In the genomic region with DNA sequence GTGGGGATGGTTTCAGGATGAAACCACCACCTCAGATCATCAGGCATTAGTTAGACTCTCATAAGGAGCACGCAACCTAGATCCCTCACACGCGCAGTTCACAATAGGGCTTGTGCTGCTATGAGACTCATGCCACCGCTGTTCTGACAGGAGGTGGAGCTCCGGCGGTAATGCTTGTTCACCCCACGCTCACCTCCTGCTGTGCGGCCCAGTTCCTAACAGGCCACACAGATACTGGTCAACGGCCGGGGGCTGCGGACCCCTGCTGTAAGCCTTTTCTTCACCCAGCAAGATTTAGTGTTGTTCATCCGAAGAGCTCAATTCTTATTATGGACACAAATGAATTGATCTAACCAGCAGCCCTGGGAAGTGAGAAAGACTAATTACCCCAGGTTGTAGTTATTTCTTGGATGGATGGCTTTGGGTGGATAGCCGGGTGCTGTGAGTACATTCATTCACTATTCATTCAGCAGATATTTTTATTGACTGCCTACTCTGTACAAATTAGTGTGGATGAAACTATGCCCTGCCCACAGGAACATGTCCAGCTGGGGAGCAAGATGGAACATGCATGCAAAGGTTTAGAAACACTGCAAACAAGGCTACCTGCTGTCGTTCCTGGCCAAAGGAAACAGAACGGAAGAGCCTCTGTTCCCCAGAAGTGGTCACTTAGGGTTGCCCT, we compare ENCODE assay signal across 21 cellular contexts. TPM values are rescaled to one million over a fixed set of nuclear protein-coding genes. Genes with fewer than 3 reads are reported as not detected.
DNase-seq lines count a peak whose midpoint lies in the region; ATAC-seq, FAIRE-seq and TF ChIP-seq lines count a peak whose summit lies in the region.
"Had no signal": no experiment of that assay in that cellular context is flagged by ENCODE, and none has a peak within 500 bp of the region (broad histone marks: within the 10 kb centered on the region; RNA-seq: fewer than 3 reads in every experiment).

No MANE protein-coding gene starts in this region.

- BruUV-seq in K562 (replicated peaks; lab: Mats Ljungman, UMichigan) = no TSS peak

- TF ChIP-seq RAD21 in K562 (CRISPR knock-in tag; conservative IDR thresholded peaks at IDR 0.05 in 1 of 2, IDR thresholded peaks at IDR 0.05 in 1 of 2) = 0 out of 4 replicates have a peak, but pooled peaks of 1 of the 2 experiments have one; percentile 25

- H3K4me2 ChIP-seq in K562 (ENCODE audit: insufficient read depth, low read length) = no peak overlapping the region

- H3K4me1 ChIP-seq in K562 (replicated peaks in 1 of 2; ENCODE audit: control insufficient read depth in 2 of 2, insufficient read depth in 2 of 2, low read length in 2 of 2) = peaks cover 0 to 5% of the 10 kb centered on the region in 2 experiments; a peak in 2 of 5 replicates
- H3K4me1 ChIP-seq: left ventricle myocardium inferior had no signal

- no peaks in the 10 kb centered on the region for H3K36me3 ChIP-seq in K562 (ENCODE audit: control insufficient read depth, insufficient read depth, low read length)
- H3K36me3 ChIP-seq: left ventricle myocardium inferior had no signal

- H2AFZ ChIP-seq in K562 (ENCODE audit: low read depth, low read length) = no peak overlapping the region

- peak; percentile 52 for ATAC-seq in left ventricle myocardium superior
- peak; percentile 83 for ATAC-seq in K562
- ATAC-seq in HG03469 (IDR thresholded peaks at IDR 0.05; ENCODE audit: unreplicated experiment) = no peak
- ATAC-seq: Right ventricle myocardium inferior had no signal

- TF ChIP-seq POLR2A in K562 (conservative IDR thresholded peaks at IDR 0.05) = no peak

- H4K20me1 ChIP-seq in K562 (replicated peaks; ENCODE audit: control insufficient read depth, insufficient read depth, low read length) = no peaks in the 10 kb centered on the region

- DNase-seq in left ventricle myocardium superior = no peak
- no peak for DNase-seq in cardiac septum (ENCODE audit: low spot score)
- DNase-seq in K562 (ENCODE audit: extremely low read depth in 1 of 4, low spot score in 3 of 4) = peak in 1 of 4 experiments; percentile 53
- DNase-seq in mesenteric fat pad (ENCODE audit: low spot score) = peak; percentile 60
- no peak for DNase-seq in DMS53 treated with DMSO at 0.1 percent for 48 hours (lab: John Stamatoyannopoulos, UW; ENCODE audit: unreplicated experiment)
- DNase-seq in ureter (ENCODE audit: low spot score) = no peak
- no peak for DNase-seq in RCC 7860 (ENCODE audit: low spot score)
- DNase-seq: 8988T; activated B cell treated with CpG ODN at 0.5 μM for 24 hours; activated naive CD8-positive, alpha-beta T cell treated with anti-CD3 and anti-CD28 coated beads for 36 hours; left ventricle myocardium inferior; NCI-H187; NCI-H446 treated with DMSO at 0.1 percent for 48 hours; small intestine; stimulated activated CD4-positive, alpha-beta T cell treated with anti-CD3 and anti-CD28 coated beads, Interleukin-4, amount 100 ng/mL, for 4 hours; T-helper 1 cell had no signal

- FAIRE-seq in K562 (lab: Jason Lieb, UNC) (peak; percentile 90), RCC 7860 (lab: Jason Lieb, UNC) (no peak)
- FAIRE-seq: small intestine had no signal

- TF ChIP-seq EP300 in K562 (IDR thresholded peaks at IDR 0.05; ENCODE audit: low read length) = no peak

- no peaks in the 10 kb centered on the region for H3K9me1 ChIP-seq in K562 (ENCODE audit: control insufficient read depth, insufficient read depth, low read length)

- 0 out of 6 replicates have a peak, but pooled peaks of 1 of the 3 experiments have one; percentile 17 for TF ChIP-seq CTCF in K562 (IDR thresholded peaks at IDR 0.05 in 2 of 3, conservative IDR thresholded peaks at IDR 0.05 in 1 of 3; ENCODE audit: insufficient read depth in 2 of 3, low read depth in 1 of 3, low read length in 3 of 3)

- H3K27me3 ChIP-seq in K562 (ENCODE audit: control insufficient read depth in 2 of 2, insufficient read depth in 2 of 2, low read length in 2 of 2) = peaks cover 34 to 56% of the 10 kb centered on the region in 2 experiments

- 8% methylated on average over 15 of the region's 15 CpGs for WGBS in K562 (ENCODE audit: insufficient coverage, low coverage, missing lambda C conversion rate)

- CTCF ChIA-PET in K562 (lab: Yijun Ruan, JAX; ENCODE audit: low intra/inter-chr PET ratio) = no interaction called here

- POLR2A ChIA-PET in K562 (lab: Yijun Ruan, JAX) = interaction anchor here (0.8 kb wide), 1 partner anchor 12 kb away, joined by 3 read pairs; no protein-coding TSS in a partner anchor

- no peaks in the 10 kb centered on the region for H3K9me3 ChIP-seq in K562 (replicated peaks; ENCODE audit: control insufficient read depth, insufficient read depth, low read depth, low read length)
- H3K9me3 ChIP-seq: left ventricle myocardium inferior had no signal

- H3K79me2 ChIP-seq in K562 (ENCODE audit: control insufficient read depth, insufficient read depth, low read length) = no peaks in the 10 kb centered on the region

- no peak overlapping the region for H3K4me3 ChIP-seq in K562
- H3K4me3 ChIP-seq: left ventricle myocardium inferior had no signal

- in situ Hi-C loops in K562 (cut with MboI) = no loop called here

- no peak overlapping the region for H3K27ac ChIP-seq in K562 (ENCODE audit: extremely low read depth, low read depth, low read length)
- H3K27ac ChIP-seq: left ventricle myocardium inferior had no signal

- peak overlapping the region in 1 of 2 experiments; percentile 10; a peak in 1 of 4 replicates for H3K9ac ChIP-seq in K562 (ENCODE audit: insufficient read depth in 1 of 2, low read depth in 2 of 2, low read length in 2 of 2)

- intact Hi-C loops in left ventricle myocardium superior (cut with micrococcal nuclease) = no loop called here
- intact Hi-C loops in cardiac septum (cut with DNase I) = no loop called here
- intact Hi-C loops in K562 (cut with micrococcal nuclease) = no loop called here

TF ChIP-seq in K562, 482 proteins besides CTCF, POLR2A, EP300 and RAD21 (continues in another document):
- TF ChIP-seq ZBTB7A (IDR thresholded peaks at IDR 0.05; ENCODE audit: borderline replicate concordance, control insufficient read depth, low read depth, low read length) = peak; percentile 76; the same call in 1 of the 2 replicates
- TF ChIP-seq, protein P1, sequence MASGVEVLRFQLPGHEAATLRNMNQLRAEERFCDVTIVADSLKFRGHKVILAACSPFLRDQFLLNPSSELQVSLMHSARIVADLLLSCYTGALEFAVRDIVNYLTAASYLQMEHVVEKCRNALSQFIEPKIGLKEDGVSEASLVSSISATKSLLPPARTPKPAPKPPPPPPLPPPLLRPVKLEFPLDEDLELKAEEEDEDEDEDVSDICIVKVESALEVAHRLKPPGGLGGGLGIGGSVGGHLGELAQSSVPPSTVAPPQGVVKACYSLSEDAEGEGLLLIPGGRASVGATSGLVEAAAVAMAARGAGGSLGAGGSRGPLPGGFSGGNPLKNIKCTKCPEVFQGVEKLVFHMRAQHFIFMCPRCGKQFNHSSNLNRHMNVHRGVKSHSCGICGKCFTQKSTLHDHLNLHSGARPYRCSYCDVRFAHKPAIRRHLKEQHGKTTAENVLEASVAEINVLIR (CRISPR knock-in tag; IDR thresholded peaks at IDR 0.05) = no peak
- no peak for TF ChIP-seq U2AF2 (optimal IDR thresholded peaks at IDR 0.05; ENCODE audit: low read depth, low read length)
- 0 out of 2 replicates have a peak, but pooled peaks have one; percentile 8 for TF ChIP-seq CREM (IDR thresholded peaks at IDR 0.05; ENCODE audit: low read depth)
- no peak for TF ChIP-seq ZNF263 (CRISPR knock-in tag; IDR thresholded peaks at IDR 0.05; ENCODE audit: borderline replicate concordance)

RNA-seq across cellular contexts. Expression of gene RIOK1, which starts 57.2 kb away (rescaled TPM):
- 10.8 TPM for total RNA-seq in left ventricle myocardium superior
- 11.9 TPM for total RNA-seq in cardiac septum
- total RNA-seq in K562 (2011; cell fraction: chromatin; rRNA removed; ENCODE audit: low replicate concordance) = 41.8 and 105 TPM in 2 replicates
- total RNA-seq in K562 (2011; cell fraction: nucleolus; rRNA removed) = 33.6 and 35.4 TPM in 2 replicates
- total RNA-seq in K562 (2011; cell fraction: nucleoplasm; rRNA removed) = 32.4 and 48.0 TPM in 2 replicates
- 52.8 and 129 TPM in 2 replicates for total RNA-seq in K562 (2014; rRNA removed)
- 52.2 and 55.1 TPM in 2 replicates for total RNA-seq in K562 (2014; rRNA removed; fragmentation: Illumina TruSeq; extraction: Trizol)
- total RNA-seq in K562 (2015; rRNA removed; fragmentation: Illumina TruSeq; extraction: Trizol) = 56.1 and 65.9 TPM in 2 replicates
- 48.6 TPM in 2 replicates for total RNA-seq in K562 (2021)
- polyA plus RNA-seq in K562 (2011; rRNA removed) = 24.9 and 25.8 TPM in 2 replicates
- 30.6 and 33.9 TPM in 2 replicates for polyA plus RNA-seq in K562 (2011; cell fraction: cytosol; rRNA removed)
- 80.1 and 82.5 TPM in 2 replicates for polyA plus RNA-seq in K562 (2011; cell fraction: nucleus; rRNA removed)
- 36.3 and 43.3 TPM in 2 replicates for polyA plus RNA-seq in K562 (2012)
- polyA plus RNA-seq in K562 (2014; fragmentation: Illumina TruSeq; extraction: Trizol) = 66.3 and 73.1 TPM in 2 replicates
- 100 to 1,000 TPM in 1 of 2 experiments, 10 to 100 TPM in 1; 51.7 to 101 TPM for polyA plus RNA-seq in K562 (2014; fragmentation: Nextera tagmentation; extraction: Ambion mirVana)
- 43.6 and 46.2 TPM in 2 replicates for polyA plus RNA-seq in K562 (2014; rRNA removed)
- polyA minus RNA-seq in K562 (2011; rRNA and poly(A)+ RNA removed) = 32.5 and 38.9 TPM in 2 replicates
- 12.7 and 25.0 TPM in 2 replicates for polyA minus RNA-seq in K562 (2011; cell fraction: cytosol; rRNA and poly(A)+ RNA removed)
- 36.8 and 46.4 TPM in 2 replicates for polyA minus RNA-seq in K562 (2011; cell fraction: nucleus; rRNA and poly(A)+ RNA removed)
- total RNA-seq in mesenteric fat pad = 29.5 TPM
- total RNA-seq in ureter = 25.6 TPM

RNA-seq across cellular contexts. Expression of gene CAGE1, which starts 57.2 kb away (rescaled TPM):
- total RNA-seq in left ventricle myocardium superior = not detected
- total RNA-seq in cardiac septum = not detected
- 0.48 and 1.2 TPM in 2 replicates for total RNA-seq in K562 (2011; cell fraction: chromatin; rRNA removed; ENCODE audit: low replicate concordance)
- total RNA-seq in K562 (2011; cell fraction: nucleolus; rRNA removed) = 1.2 and 1.8 TPM in 2 replicates
- total RNA-seq in K562 (2011; cell fraction: nucleoplasm; rRNA removed) = 1.5 and 3.0 TPM in 2 replicates
- 0.18 and 0.20 TPM in 2 replicates for total RNA-seq in K562 (2014; rRNA removed)
- 0.16 and 0.18 TPM in 2 replicates for total RNA-seq in K562 (2014; rRNA removed; fragmentation: Illumina TruSeq; extraction: Trizol)
- total RNA-seq in K562 (2015; rRNA removed; fragmentation: Illumina TruSeq; extraction: Trizol) = 0.11 and 0.14 TPM in 2 replicates
- 0.11 and 0.33 TPM in 2 replicates for total RNA-seq in K562 (2021)
- polyA plus RNA-seq in K562 (2011; rRNA removed) = 0.13 TPM in 1 of 2 replicates, not detected in the other
- polyA plus RNA-seq in K562 (2011; cell fraction: cytosol; rRNA removed) = 0.07 TPM in 1 of 2 replicates, not detected in the other
- polyA plus RNA-seq in K562 (2011; cell fraction: nucleus; rRNA removed) = 0.32 and 0.37 TPM in 2 replicates
- polyA plus RNA-seq in K562 (2012) = 0.04 and 0.21 TPM in 2 replicates
- not detected in 2 replicates for polyA plus RNA-seq in K562 (2014; fragmentation: Illumina TruSeq; extraction: Trizol)
- polyA plus RNA-seq in K562 (2014; fragmentation: Nextera tagmentation; extraction: Ambion mirVana) = not detected
- 0.04 TPM in 1 of 2 replicates, not detected in the other for polyA plus RNA-seq in K562 (2014; rRNA removed)
- 0.09 and 0.21 TPM in 2 replicates for polyA minus RNA-seq in K562 (2011; rRNA and poly(A)+ RNA removed)
- polyA minus RNA-seq in K562 (2011; cell fraction: cytosol; rRNA and poly(A)+ RNA removed) = 0.36 TPM in 1 of 2 replicates, not detected in the other
- polyA minus RNA-seq in K562 (2011; cell fraction: nucleus; rRNA and poly(A)+ RNA removed) = 1.6 and 2.0 TPM in 2 replicates
- total RNA-seq in mesenteric fat pad = not detected
- not detected for total RNA-seq in ureter
- total RNA-seq: epithelial cell of proximal tubule, left ventricle myocardium inferior, omental fat pad had no signal
- polyA plus RNA-seq: BJ had no signal
